9 cellular contexts compared by ENCODE assay signal in the genomic region with DNA sequence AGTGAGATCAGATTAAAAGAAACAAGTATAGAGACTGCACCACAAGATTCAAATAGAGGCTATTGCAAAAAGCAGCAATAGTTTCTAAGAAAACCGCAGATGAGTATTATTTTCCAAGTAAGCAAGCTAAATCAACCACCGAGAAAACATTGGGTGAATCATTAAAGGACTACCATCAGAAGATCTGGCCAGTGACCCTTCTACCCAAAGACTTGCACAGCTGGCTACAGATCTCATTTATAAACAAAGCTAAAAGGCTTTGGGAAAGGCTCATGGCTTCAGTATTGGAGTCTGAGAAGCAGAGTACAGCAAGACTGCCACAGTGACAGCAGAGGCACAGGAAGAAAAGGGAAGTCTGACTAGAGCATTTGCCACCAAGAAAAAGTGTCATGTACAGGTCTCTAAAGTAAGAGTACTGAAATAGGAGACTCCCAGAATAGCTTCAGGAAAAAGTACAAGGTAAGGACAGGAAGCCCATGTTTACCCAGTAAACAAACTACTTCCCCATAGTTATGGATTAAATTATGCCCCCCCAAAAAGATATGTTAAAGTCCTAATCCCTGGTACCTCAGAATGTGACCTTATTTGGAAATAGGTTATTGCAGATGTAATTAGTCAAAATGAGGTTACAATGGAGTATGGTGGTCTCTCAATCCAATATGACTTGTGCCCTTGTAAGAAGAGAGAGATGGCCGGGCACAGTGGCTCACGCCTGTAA. TPM values are rescaled to one million over a fixed set of nuclear protein-coding genes. Genes with fewer than 3 reads are reported as not detected.
A peak's percentile ranks its signal among the peaks of the same experiment; 100 is the strongest.
DNase-seq lines count a peak whose midpoint lies in the region; ATAC-seq and TF ChIP-seq lines count a peak whose summit lies in the region.
"Had no signal": no experiment of that assay in that cellular context is flagged by ENCODE, and none has a peak within 500 bp of the region (broad histone marks: within the 10 kb centered on the region; RNA-seq: fewer than 3 reads in every experiment).

No MANE protein-coding gene starts in this region.

- TF ChIP-seq CTCF in CD14-positive monocyte (IDR thresholded peaks at IDR 0.05): no peak

- H3K4me1 Mint-ChIP-seq in activated T-helper 17 cell treated with anti-CD3 and anti-CD28 coated beads, Interleukin-2, amount 50 U/mL, for 72 hours: no peaks in the 10 kb centered on the region
- no peaks in the 10 kb centered on the region for H3K4me1 Mint-ChIP-seq in CD14-positive monocyte

- in situ Hi-C loops in Caki2 (cut with HindIII; ENCODE audit: low pct_unique_long_range_greater_than_20kb, low sequenced_read_pairs): no loop called here

- H3K9me3 Mint-ChIP-seq in activated T-helper 17 cell treated with anti-CD3 and anti-CD28 coated beads, Interleukin-2, amount 50 U/mL, for 72 hours: no peaks in the 10 kb centered on the region
- peaks cover 9 to 26% (median 16%) of the 10 kb centered on the region in 7 donors for H3K9me3 Mint-ChIP-seq in CD14-positive monocyte

- ATAC-seq in GM19467 (IDR thresholded peaks at IDR 0.05; ENCODE audit: unreplicated experiment) (peak; percentile 93), HG03108 (IDR thresholded peaks at IDR 0.05; ENCODE audit: unreplicated experiment) (peak; percentile 91), Right ventricle myocardium inferior (no peak)
- peak; percentile 73 for ATAC-seq in activated T-helper 17 cell treated with anti-CD3 and anti-CD28 coated beads, Interleukin-2, amount 50 U/mL, for 72 hours (replicated peaks)

- H3K36me3 Mint-ChIP-seq in activated T-helper 17 cell treated with anti-CD3 and anti-CD28 coated beads, Interleukin-2, amount 50 U/mL, for 72 hours (ENCODE audit: low read depth): no peaks in the 10 kb centered on the region
- no peaks in the 10 kb centered on the region for H3K36me3 Mint-ChIP-seq in CD14-positive monocyte

- peak overlapping the region; percentile 29 for H3K27ac Mint-ChIP-seq in activated T-helper 17 cell treated with anti-CD3 and anti-CD28 coated beads, Interleukin-2, amount 50 U/mL, for 72 hours
- peak overlapping the region in 1 of 7 donors; percentile 6 for H3K27ac Mint-ChIP-seq in CD14-positive monocyte
- H3K27ac Mint-ChIP-seq: dendritic cell treated with granulocyte-macrophage colony-stimulating factor and Interleukin-4, amounts not matched to agents 40 ng/mL and 50 ng/mL, for 4 days had no signal

- H3K27me3 Mint-ChIP-seq in activated T-helper 17 cell treated with anti-CD3 and anti-CD28 coated beads, Interleukin-2, amount 50 U/mL, for 72 hours: peaks cover 21% of the 10 kb centered on the region
- H3K27me3 Mint-ChIP-seq in CD14-positive monocyte (ENCODE audit: low read depth in 3 of 3): peaks cover 0 to 1% (median 0%) of the 10 kb centered on the region in 3 donors
- H3K27me3 Mint-ChIP-seq: dendritic cell treated with granulocyte-macrophage colony-stimulating factor and Interleukin-4, amounts not matched to agents 40 ng/mL and 50 ng/mL, for 4 days had no signal

- H3K4me3 Mint-ChIP-seq in activated T-helper 17 cell treated with anti-CD3 and anti-CD28 coated beads, Interleukin-2, amount 50 U/mL, for 72 hours: peak overlapping the region; percentile 11
- no peak overlapping the region for H3K4me3 Mint-ChIP-seq in CD14-positive monocyte
- H3K4me3 Mint-ChIP-seq: dendritic cell treated with granulocyte-macrophage colony-stimulating factor and Interleukin-4, amounts not matched to agents 40 ng/mL and 50 ng/mL, for 4 days had no signal

- intact Hi-C loops in CD14-positive monocyte (cut with micrococcal nuclease) (no loop called here), Right ventricle myocardium inferior (cut with DNase I) (loop anchor here (2.0 kb wide), 1 partner anchor 36 kb away; no protein-coding TSS in a partner anchor)

- DNase-seq in Caki2 (ENCODE audit: low read depth): peak; percentile 74
- no peak for DNase-seq in CD14-positive monocyte (ENCODE audit: low spot score)
- no peak for DNase-seq in Right ventricle myocardium inferior (ENCODE audit: missing footprints)
- DNase-seq in NCI-H345 (lab: John Stamatoyannopoulos, UW): no peak
- no peak for DNase-seq in SK-N-DZ (ENCODE audit: low spot score)

RNA-seq across cellular contexts. Expression of a gene that starts 19.0 kb away (rescaled TPM):
- total RNA-seq in Caki2 (2014; rRNA removed; shearing (Covaris generic); ENCODE audit: low replicate concordance): 0.71 TPM in 1 of 2 replicates, not detected in the other
- under 1 TPM; 0.52 to 0.79 TPM for total RNA-seq in activated T-helper 17 cell treated with anti-CD3 and anti-CD28 coated beads, Interleukin-2, amount 50 U/mL, for 72 hours
- polyA plus RNA-seq in CD14-positive monocyte: not detected
- 1.4 TPM for total RNA-seq in Right ventricle myocardium inferior
- polyA plus RNA-seq in SK-N-DZ (2014; cell fraction: cytosol; rRNA removed): 0.23 TPM in 1 of 2 replicates, not detected in the other
- 0.91 TPM in 1 of 2 replicates, not detected in the other for polyA plus RNA-seq in SK-N-DZ (2014; cell fraction: nucleus; rRNA removed)

RNA-seq across cellular contexts. Expression of a gene that starts 38.3 kb away (rescaled TPM):
- total RNA-seq in Caki2 (2014; rRNA removed; shearing (Covaris generic); ENCODE audit: low replicate concordance): 2.3 and 7.8 TPM in 2 replicates
- under 1 TPM in 1 of 2 donors, not detected in 1; 0.24 TPM for total RNA-seq in activated T-helper 17 cell treated with anti-CD3 and anti-CD28 coated beads, Interleukin-2, amount 50 U/mL, for 72 hours
- not detected for polyA plus RNA-seq in CD14-positive monocyte
- total RNA-seq in Right ventricle myocardium inferior: 10.8 TPM
- polyA plus RNA-seq in SK-N-DZ (2014; cell fraction: cytosol; rRNA removed): 0.34 and 1.5 TPM in 2 replicates
- polyA plus RNA-seq in SK-N-DZ (2014; cell fraction: nucleus; rRNA removed): 0.43 and 0.72 TPM in 2 replicates
